1 cellular context compared by ENCODE assay signal in genomic region chr15:63407612-63408011, GRCh38.
TF ChIP-seq lines count a peak whose summit lies in the region.

No MANE protein-coding gene starts in this region.

TF ChIP-seq in HEK293, 187 proteins besides CTCF, POLR2A, EP300 and RAD21 (continued from another document and continues in another):
- TF ChIP-seq SP3 (tag by site-specific recombination; IDR thresholded peaks at IDR 0.05) (no peak), ZSCAN18 (tag by site-specific recombination; IDR thresholded peaks at IDR 0.05) (no peak), KLF16 (tag by site-specific recombination; IDR thresholded peaks at IDR 0.05) (peak; percentile 32; the same call in 1 of the 2 replicates), ZXDB (tag by site-specific recombination; IDR thresholded peaks at IDR 0.05) (peak; percentile 88), ZNF391 (tag by site-specific recombination; IDR thresholded peaks at IDR 0.05; ENCODE audit: borderline replicate concordance, low read depth) (no peak), ZNF366 (tag by site-specific recombination; conservative IDR thresholded peaks at IDR 0.05) (peak; percentile 93), ZSCAN16 (tag by site-specific recombination; IDR thresholded peaks at IDR 0.05) (peak; percentile 80), ZNF24 (tag by site-specific recombination; IDR thresholded peaks at IDR 0.05) (peak; percentile 76; the same call in 1 of the 2 replicates), ZNF670 (tag by site-specific recombination; IDR thresholded peaks at IDR 0.05; ENCODE audit: low read depth) (no peak), GLI4 (tag by site-specific recombination; IDR thresholded peaks at IDR 0.05) (no peak), ZNF433 (tag by site-specific recombination; IDR thresholded peaks at IDR 0.05; ENCODE audit: low read depth) (no peak), ZSCAN4 (tag by site-specific recombination; IDR thresholded peaks at IDR 0.05) (no peak), ZNF518A (tag by site-specific recombination; conservative IDR thresholded peaks at IDR 0.05; ENCODE audit: low read depth) (no peak), ZNF19 (tag by site-specific recombination; IDR thresholded peaks at IDR 0.05; ENCODE audit: low read depth) (no peak), ZNF16 (tag by site-specific recombination; IDR thresholded peaks at IDR 0.05; ENCODE audit: low read depth) (no peak), ZSCAN5A (tag by site-specific recombination; IDR thresholded peaks at IDR 0.05) (peak; percentile 58; the same call in 1 of the 2 replicates), ELK4 (IDR thresholded peaks at IDR 0.05; ENCODE audit: borderline replicate concordance, low read depth, low read length) (no peak), SCRT2 (tag by site-specific recombination; IDR thresholded peaks at IDR 0.05) (no peak), ZBTB21 (tag by site-specific recombination; IDR thresholded peaks at IDR 0.05) (0 out of 2 replicates have a peak, but pooled peaks have one; percentile 43), ATF2 (tag by site-specific recombination; IDR thresholded peaks at IDR 0.05; ENCODE audit: low read depth) (no peak), ZFP41 (tag by site-specific recombination; IDR thresholded peaks at IDR 0.05; ENCODE audit: borderline replicate concordance) (no peak), ZNF692 (tag by site-specific recombination; IDR thresholded peaks at IDR 0.05) (peak; percentile 58; the same call in 1 of the 2 replicates), ZBTB10 (tag by site-specific recombination; IDR thresholded peaks at IDR 0.05) (no peak), TSHZ1 (tag by site-specific recombination; IDR thresholded peaks at IDR 0.05; ENCODE audit: borderline replicate concordance) (no peak; the same call in 1 of the 2 replicates), ZNF501 (tag by site-specific recombination; IDR thresholded peaks at IDR 0.05) (no peak), ZNF600 (tag by site-specific recombination; IDR thresholded peaks at IDR 0.05) (no peak), ZNF214 (tag by site-specific recombination; IDR thresholded peaks at IDR 0.05; ENCODE audit: borderline replicate concordance) (no peak), ZFP37 (tag by site-specific recombination; IDR thresholded peaks at IDR 0.05) (no peak), ZNF701 (tag by site-specific recombination; IDR thresholded peaks at IDR 0.05) (no peak), FEZF1 (tag by site-specific recombination; IDR thresholded peaks at IDR 0.05) (peak; percentile 87), ZNF157 (tag by site-specific recombination; IDR thresholded peaks at IDR 0.05) (no peak), ZNF549 (tag by site-specific recombination; IDR thresholded peaks at IDR 0.05) (no peak), ZNF677 (tag by site-specific recombination; IDR thresholded peaks at IDR 0.05) (no peak)
